8 cellular contexts compared by ENCODE assay signal in genomic region chr9:81522721-81523551, GRCh38.
DNase-seq lines count a peak whose midpoint lies in the region; ATAC-seq and TF ChIP-seq lines count a peak whose summit lies in the region.

No MANE protein-coding gene starts in this region.

- H3K4me1 ChIP-seq in mesenchymal stem cell (ENCODE audit: control insufficient read depth, insufficient read depth, low read depth, low read length), result peaks cover 1% of the 10 kb centered on the region

- no peak overlapping the region for H2BK15ac ChIP-seq in mesenchymal stem cell (ENCODE audit: low read depth, poor library complexity, severe bottlenecking)

- no peak overlapping the region for H3K18ac ChIP-seq in mesenchymal stem cell (ENCODE audit: low read depth in 1 of 2, low read length in 2 of 2)

- no peak overlapping the region for H2BK5ac ChIP-seq in mesenchymal stem cell (ENCODE audit: low read depth, low read length, poor library complexity, severe bottlenecking)

- H3K36me3 ChIP-seq in mesenchymal stem cell (ENCODE audit: control insufficient read depth in 1 of 2, insufficient read depth in 2 of 2, low read depth in 1 of 2, low read length in 2 of 2), result no peaks in the 10 kb centered on the region

- H3K4me2 ChIP-seq in mesenchymal stem cell (ENCODE audit: low read length, poor library complexity, severe bottlenecking), result no peak overlapping the region

- no peak overlapping the region for H3K14ac ChIP-seq in mesenchymal stem cell (ENCODE audit: low read length in 2 of 2)

- no peak overlapping the region for H4K91ac ChIP-seq in mesenchymal stem cell (ENCODE audit: low read length)

- no peak overlapping the region for H2BK120ac ChIP-seq in mesenchymal stem cell (ENCODE audit: low read depth, low read length)

- H2AK5ac ChIP-seq in mesenchymal stem cell (ENCODE audit: low read length, severe bottlenecking), result no peak overlapping the region

- no peak overlapping the region for H3K4ac ChIP-seq in mesenchymal stem cell (ENCODE audit: low read depth in 1 of 2, low read length in 2 of 2)

- peak overlapping the region; percentile 52 for H3K9ac ChIP-seq in mesenchymal stem cell (ENCODE audit: low read length)

- peak overlapping the region in 1 of 2 experiments; percentile 21 for H2BK12ac ChIP-seq in mesenchymal stem cell (ENCODE audit: low read length in 2 of 2)

- H4K8ac ChIP-seq in mesenchymal stem cell (ENCODE audit: low read length), result no peak overlapping the region

- intact Hi-C loops in dorsolateral prefrontal cortex (cut with DNase I), result loop anchor here (2.0 to 5.0 kb wide), 3 partner anchors 164 to 326 kb away; partner anchors contain the start of gene TLE1 (in 1 of the 2)

- no peak overlapping the region for H3K27ac ChIP-seq in dorsolateral prefrontal cortex
- H3K27ac ChIP-seq in mesenchymal stem cell (ENCODE audit: low read length, poor library complexity, severe bottlenecking), result no peak overlapping the region

- TF ChIP-seq CTCF in dorsolateral prefrontal cortex (IDR thresholded peaks at IDR 0.05 in 54 of 56, conservative IDR thresholded peaks at IDR 0.05 in 2 of 56; ENCODE audit: low read depth in 1 of 56, partially characterized antibody in 56 of 56), result peak; percentile 38 to 80 (median 62)

- H3K23ac ChIP-seq in mesenchymal stem cell (ENCODE audit: low read length in 2 of 2), result no peak overlapping the region

- peak; percentile 68 for DNase-seq in EL
- peak; percentile 83 for DNase-seq in NCI-H748 (lab: John Stamatoyannopoulos, UW; ENCODE audit: unreplicated experiment)
- DNase-seq in dorsolateral prefrontal cortex, result no peak
- DNase-seq in mesenchymal stem cell, result peak; percentile 74
- DNase-seq in cerebellar nuclear complex (lab: John Stamatoyannopoulos, UW), result no peak
- no peak for DNase-seq in NK-92 treated with Interleukin-12 subunit alpha and Interleukin-12 subunit beta, amount 100 ng/mL, for 24 hours (lab: John Stamatoyannopoulos, UW)
- no peak for DNase-seq in activated T-cell treated with anti-CD3 and anti-CD28 coated beads, Interleukin-2, amount 50 U/mL, for 1 hour

- 75% methylated on average over 6 of the region's 8 CpGs for WGBS in mesenchymal stem cell

- H3K27me3 ChIP-seq in dorsolateral prefrontal cortex (peaks cover 0 to 27% (median 0%) of the 10 kb centered on the region in 45 donors), mesenchymal stem cell (ENCODE audit: control insufficient read depth in 1 of 2, insufficient read depth in 1 of 2, low read length in 2 of 2) (peaks cover 0 to 22% of the 10 kb centered on the region in 2 experiments)

- ATAC-seq in HG02981 (IDR thresholded peaks at IDR 0.05; ENCODE audit: unreplicated experiment), result peak; percentile 64

- no peak overlapping the region for H2AFZ ChIP-seq in mesenchymal stem cell (ENCODE audit: low read depth, low read length)

- H3K4me3 ChIP-seq in dorsolateral prefrontal cortex (no peak overlapping the region), mesenchymal stem cell (ENCODE audit: insufficient read depth in 1 of 2, low read depth in 1 of 2, low read length in 2 of 2) (peak overlapping the region in 1 of 2 experiments; percentile 56)

- no peaks in the 10 kb centered on the region for H3K9me3 ChIP-seq in mesenchymal stem cell (ENCODE audit: control insufficient read depth, low read length)

- H3K79me1 ChIP-seq in mesenchymal stem cell (replicated peaks; ENCODE audit: low read length, poor library complexity, severe bottlenecking), result no peaks in the 10 kb centered on the region

Comparison
In these comparisons a context has a peak if more than half of its experiments do, and no peak if none do; other contexts are left out.
1. DNase-seq: peak in EL (single experiment), NCI-H748 (single experiment) and mesenchymal stem cell (single experiment); none in dorsolateral prefrontal cortex (0 of 10), cerebellar nuclear complex (0 of 2), NK-92 treated with Interleukin-12 subunit alpha and Interleukin-12 subunit beta, amount 100 ng/mL, for 24 hours (single experiment) and activated T-cell treated with anti-CD3 and anti-CD28 coated beads, Interleukin-2, amount 50 U/mL, for 1 hour (single experiment).